ENCODE assay signal across 20 cellular contexts in genomic region chr7:51124321-51124720, GRCh38.
A peak's percentile ranks its signal among the peaks of the same experiment; 100 is the strongest.
DNase-seq lines count a peak whose midpoint lies in the region; ATAC-seq, FAIRE-seq and TF ChIP-seq lines count a peak whose summit lies in the region.
"Had no signal": no experiment of that assay in that cellular context is flagged by ENCODE, and none has a peak within 500 bp of the region (broad histone marks: within the 10 kb centered on the region; RNA-seq: fewer than 3 reads in every experiment).

No MANE protein-coding gene starts in this region.

- no peak for TF ChIP-seq CTCF in right atrium auricular region (IDR thresholded peaks at IDR 0.05)
- no peak for TF ChIP-seq CTCF in bronchial epithelial cell (IDR thresholded peaks at IDR 0.05; ENCODE audit: insufficient read depth, low read length, severe bottlenecking)

- H3K36me3 ChIP-seq in right atrium auricular region: no peaks in the 10 kb centered on the region
- H3K36me3 ChIP-seq in bronchial epithelial cell (ENCODE audit: control insufficient read depth, insufficient read depth, low read length): no peaks in the 10 kb centered on the region
- H3K36me3 ChIP-seq: BE2C had no signal

- FAIRE-seq in bronchial epithelial cell (lab: Jason Lieb, UNC): peak; percentile 75
- FAIRE-seq: A204.1, GM19239 had no signal

- H3K36me3 Mint-ChIP-seq in activated T-helper 17 cell treated with anti-CD3 and anti-CD28 coated beads, Interleukin-2, amount 50 U/mL, for 72 hours (ENCODE audit: low read depth): no peaks in the 10 kb centered on the region
- H3K36me3 Mint-ChIP-seq: CD4-positive, CD25-positive, alpha-beta regulatory T cell had no signal

- peaks cover 3% of the 10 kb centered on the region for H3K27me3 Mint-ChIP-seq in activated T-helper 17 cell treated with anti-CD3 and anti-CD28 coated beads, Interleukin-2, amount 50 U/mL, for 72 hours
- H3K27me3 Mint-ChIP-seq: CD4-positive, CD25-positive, alpha-beta regulatory T cell had no signal

- H3K4me1 Mint-ChIP-seq in activated T-helper 17 cell treated with anti-CD3 and anti-CD28 coated beads, Interleukin-2, amount 50 U/mL, for 72 hours: peaks cover 11% of the 10 kb centered on the region

- H3K4me3 Mint-ChIP-seq in activated T-helper 17 cell treated with anti-CD3 and anti-CD28 coated beads, Interleukin-2, amount 50 U/mL, for 72 hours: no peak overlapping the region
- H3K4me3 Mint-ChIP-seq: CD4-positive, CD25-positive, alpha-beta regulatory T cell had no signal

- H3K27ac Mint-ChIP-seq in activated T-helper 17 cell treated with anti-CD3 and anti-CD28 coated beads, Interleukin-2, amount 50 U/mL, for 72 hours: no peak overlapping the region
- H3K27ac Mint-ChIP-seq: CD4-positive, CD25-positive, alpha-beta regulatory T cell had no signal

- intact Hi-C loops in left ventricle myocardium superior (cut with micrococcal nuclease): no loop called here

- H3K9me3 ChIP-seq in right atrium auricular region: no peaks in the 10 kb centered on the region
- H3K9me3 ChIP-seq: BE2C had no signal

- ATAC-seq in left ventricle myocardium superior (no peak), GM19351 (IDR thresholded peaks at IDR 0.05; ENCODE audit: unreplicated experiment) (no peak)
- no peak for ATAC-seq in activated T-helper 17 cell treated with anti-CD3 and anti-CD28 coated beads, Interleukin-2, amount 50 U/mL, for 72 hours (replicated peaks)

- H3K27ac ChIP-seq in right atrium auricular region (peak overlapping the region in 1 of 2 donors; percentile 37), layer of hippocampus (ENCODE audit: low read depth, low read length) (peak overlapping the region; percentile 8)

- no peaks in the 10 kb centered on the region for H3K9me3 Mint-ChIP-seq in activated T-helper 17 cell treated with anti-CD3 and anti-CD28 coated beads, Interleukin-2, amount 50 U/mL, for 72 hours

- H3K4me1 ChIP-seq in right atrium auricular region: peaks cover 0 to 26% of the 10 kb centered on the region in 2 donors
- H3K4me1 ChIP-seq: BE2C had no signal

- H3K27me3 ChIP-seq in right atrium auricular region (no peaks in the 10 kb centered on the region), bronchial epithelial cell (ENCODE audit: control insufficient read depth, insufficient read depth, low read length) (no peaks in the 10 kb centered on the region), layer of hippocampus (ENCODE audit: control insufficient read depth, insufficient read depth, low read length) (no peaks in the 10 kb centered on the region)

- H3K4me3 ChIP-seq in right atrium auricular region (no peak overlapping the region), bronchial epithelial cell (ENCODE audit: low read depth, low read length) (no peak overlapping the region)

- DNase-seq in right atrium auricular region (ENCODE audit: low spot score): peak; percentile 16
- DNase-seq in left ventricle myocardium superior: no peak
- DNase-seq in bronchial epithelial cell (ENCODE audit: low read depth): no peak
- no peak for DNase-seq in SKM-1 (lab: John Stamatoyannopoulos, UW; ENCODE audit: unreplicated experiment)
- no peak for DNase-seq in T-helper 9 cell
- DNase-seq: BE2C, DMS79, H7, Karpas-422, NCI-H1694, NCI-H446, NCI-H526, RPMI8226, SIG-M5 had no signal
